28 cellular contexts compared by ENCODE assay signal in genomic region chr2:151974997-151975396, GRCh38.
"Had no signal": no experiment of that assay in that cellular context is flagged by ENCODE, and none has a peak within 500 bp of the region (broad histone marks: within the 10 kb centered on the region; RNA-seq: fewer than 3 reads in every experiment).

No MANE protein-coding gene starts in this region.

- H3K9me3 Mint-ChIP-seq: mesothelial cell of epicardium; naive B cell; natural killer cell; neural crest cell; stimulated activated naive B cell treated with anti-CD40 and anti-IgM and Interleukin-4, amounts not matched to agents 10 μg/mL and 1 μg/mL and 100 μg/mL, for 72 hours had no signal

- H3K9me3 ChIP-seq: heart right ventricle, neutrophil, right atrium auricular region, stomach, testis, thyroid gland, transverse colon, upper lobe of left lung had no signal

- DNase-seq: heart right ventricle; islet precursor cell; left ventricle myocardium superior; mesendoderm; naive B cell; natural killer cell; occipital lobe; stimulated activated CD4-positive, alpha-beta T cell treated with anti-CD3 and anti-CD28 coated beads, Interleukin-12 subunit alpha, Interleukin-12 subunit beta, amount 100 ng/mL, for 4 hours; stimulated activated CD4-positive, alpha-beta T cell treated with anti-CD3 and anti-CD28 coated beads, Interleukin-15, amount 100 ng/mL, for 24 hours; stimulated activated CD4-positive, alpha-beta T cell treated with anti-CD3 and anti-CD28 coated beads, Interleukin-2, amount 100 ng/mL, for 24 hours; stimulated activated CD4-positive, alpha-beta T cell treated with anti-CD3 and anti-CD28 coated beads, Interleukin-4, amount 100 ng/mL, for 1 hour; stimulated activated naive B cell treated with anti-CD40 and anti-IgM and Interleukin-4, amounts not matched to agents 10 μg/mL and 1 μg/mL and 100 μg/mL, for 72 hours; stimulated activated naive CD8-positive, alpha-beta T cell treated with anti-CD3 and anti-CD28 coated beads, Interleukin-15, Interleukin-2, amounts not matched to agents 100 U/mL and 50 U/mL, for 24 hours; stomach; testis; thyroid gland; transverse colon had no signal

- ATAC-seq: heart right ventricle; left ventricle myocardium superior; natural killer cell; sciatic nerve; stimulated activated naive B cell treated with anti-CD40 and anti-IgM and Interleukin-4, amounts not matched to agents 10 μg/mL and 1 μg/mL and 100 μg/mL, for 72 hours; stimulated activated naive CD8-positive, alpha-beta T cell treated with anti-CD3 and anti-CD28 coated beads, Interleukin-15, Interleukin-2, amounts not matched to agents 100 U/mL and 50 U/mL, for 24 hours had no signal

- FAIRE-seq: urothelium cell line had no signal

- H3K36me3 Mint-ChIP-seq: mesothelial cell of epicardium; naive B cell; natural killer cell; stimulated activated naive B cell treated with anti-CD40 and anti-IgM and Interleukin-4, amounts not matched to agents 10 μg/mL and 1 μg/mL and 100 μg/mL, for 72 hours had no signal

- H3K4me1 ChIP-seq: right atrium auricular region, transverse colon had no signal

- H3K27me3 ChIP-seq: heart right ventricle, hepatocyte, neutrophil, right atrium auricular region, stomach, testis, thyroid gland, transverse colon, upper lobe of left lung had no signal

- H3K27ac ChIP-seq: heart right ventricle, hepatocyte, neutrophil, right atrium auricular region, skin epidermis, stomach, testis, thyroid gland, transverse colon, upper lobe of left lung had no signal

- H3K4me1 Mint-ChIP-seq: naive B cell; stimulated activated naive B cell treated with anti-CD40 and anti-IgM and Interleukin-4, amounts not matched to agents 10 μg/mL and 1 μg/mL and 100 μg/mL, for 72 hours had no signal

- H3K4me3 ChIP-seq: heart right ventricle, hepatocyte, lung, right atrium auricular region, skin epidermis, stomach, testis, thyroid gland, transverse colon, upper lobe of left lung had no signal

- H3K27ac Mint-ChIP-seq: mesothelial cell of epicardium; naive B cell; natural killer cell; progenitor cell of endocrine pancreas; stimulated activated naive B cell treated with anti-CD40 and anti-IgM and Interleukin-4, amounts not matched to agents 10 μg/mL and 1 μg/mL and 100 μg/mL, for 72 hours had no signal

- H3K4me3 Mint-ChIP-seq: mesothelial cell of epicardium; naive B cell; natural killer cell; stimulated activated naive B cell treated with anti-CD40 and anti-IgM and Interleukin-4, amounts not matched to agents 10 μg/mL and 1 μg/mL and 100 μg/mL, for 72 hours had no signal

- H3K36me3 ChIP-seq: heart right ventricle, neutrophil, right atrium auricular region, stomach, thyroid gland, transverse colon, upper lobe of left lung had no signal
